39 cellular contexts compared by ENCODE assay signal in the genomic region with DNA sequence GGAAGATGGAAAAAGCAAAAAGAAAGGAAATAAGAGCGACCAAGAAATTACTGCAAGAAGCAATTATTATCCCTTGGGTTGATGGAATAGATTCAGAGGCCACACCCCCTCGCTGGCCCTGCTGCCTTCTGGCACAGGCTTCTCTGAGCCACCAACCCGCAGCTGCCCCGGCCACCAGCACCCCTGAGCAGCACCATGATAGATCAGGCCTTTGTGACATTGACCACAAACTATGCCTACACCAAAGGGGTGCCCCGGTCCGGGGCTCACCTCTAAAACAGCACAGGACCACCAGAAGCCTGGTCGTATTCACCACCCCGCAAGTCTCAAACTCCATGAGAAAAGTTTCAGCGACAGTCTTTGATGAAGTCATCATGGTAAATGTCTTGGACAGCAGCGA.
"Had no signal": no experiment of that assay in that cellular context is flagged by ENCODE, and none has a peak within 500 bp of the region (broad histone marks: within the 10 kb centered on the region; RNA-seq: fewer than 3 reads in every experiment).

No MANE protein-coding gene starts in this region.

- H3K4me1 Mint-ChIP-seq: activated B cell treated with CpG ODN at 0.5 μM for 24 hours; activated CD4-positive, alpha-beta T cell treated with anti-CD3 and anti-CD28 coated beads, Interleukin-2, amount 10 ng/mL, durations not matched to agents 24 days and 14 days; activated naive CD8-positive, alpha-beta T cell treated with anti-CD3 and anti-CD28 coated beads for 36 hours; activated T-helper 17 cell treated with anti-CD3 and anti-CD28 coated beads, Interleukin-2, amount 50 U/mL, for 72 hours; central memory CD8-positive, alpha-beta T cell had no signal

- H3K9me3 ChIP-seq: adrenal gland, body of pancreas, breast epithelium had no signal

- H3K27ac Mint-ChIP-seq: activated B cell treated with CpG ODN at 0.5 μM for 24 hours; activated CD4-positive, alpha-beta memory T cell treated with anti-CD3 and anti-CD28 coated beads for 36 hours; activated CD4-positive, alpha-beta T cell treated with anti-CD3 and anti-CD28 coated beads, Interleukin-2, amount 10 ng/mL, durations not matched to agents 24 days and 14 days; activated CD8-positive, alpha-beta T cell treated with anti-CD3 and anti-CD28 coated beads for 36 hours; activated naive CD4-positive, alpha-beta T cell treated with anti-CD3 and anti-CD28 coated beads for 36 hours; activated naive CD4-positive, alpha-beta T cell treated with anti-CD3 and anti-CD28 coated beads, Interleukin-2, amount 50 U/mL, for 72 hours; activated naive CD8-positive, alpha-beta T cell treated with anti-CD3 and anti-CD28 coated beads for 36 hours; activated T-cell treated with anti-CD3 and anti-CD28 coated beads, Interleukin-2, amount 50 U/mL, for 72 hours; activated T-helper 1 cell treated with anti-CD3 and anti-CD28 coated beads, Interleukin-12 subunit alpha, Interleukin-12 subunit beta, Interleukin-2, Interleukin-4 antibody, amounts not matched to agents 30 ng/mL and 10 ng/mL and 1 ng/mL, durations not matched to agents 14 hours and 24 hours and 36 hours; activated T-helper 17 cell treated with anti-CD3 and anti-CD28 coated beads, Interleukin-2, amount 50 U/mL, for 72 hours; T-helper 1 cell treated with Interleukin-12 subunit alpha and Interleukin-12 subunit beta and Interleukin-4 antibody, amounts not matched to agents 30 μg/mL and 1 μg/mL, for 36 hours; T-helper 2 cell treated with Interferon-gamma antibody and Interleukin-4, amounts not matched to agents 5 μg/mL and 100 μg/mL, for 36 hours had no signal

- H3K36me3 ChIP-seq: adrenal gland, brain microvascular endothelial cell, breast epithelium, cardiac muscle cell had no signal

- H3K4me1 ChIP-seq: adrenal gland, body of pancreas, breast epithelium had no signal

- ATAC-seq: activated CD8-positive, alpha-beta T cell treated with anti-CD3 and anti-CD28 coated beads for 36 hours; activated naive CD4-positive, alpha-beta T cell treated with anti-CD3 and anti-CD28 coated beads, Interleukin-2, amount 50 U/mL, for 72 hours; activated T-cell treated with anti-CD3 and anti-CD28 coated beads, Interleukin-2, amount 50 U/mL, for 4 hours; activated T-cell treated with anti-CD3 and anti-CD28 coated beads, Interleukin-2, amount 50 U/mL, for 72 hours; activated T-helper 17 cell treated with anti-CD3 and anti-CD28 coated beads, Interleukin-2, amount 50 U/mL, for 72 hours; body of pancreas had no signal

- H3K27ac ChIP-seq: adrenal gland, body of pancreas, brain microvascular endothelial cell, breast epithelium, cardiac muscle cell, VCaP had no signal

- H3K9me3 Mint-ChIP-seq: activated CD8-positive, alpha-beta T cell treated with anti-CD3 and anti-CD28 coated beads for 36 hours had no signal

- H3K4me3 Mint-ChIP-seq: activated B cell treated with CpG ODN at 0.5 μM for 24 hours; activated CD4-positive, alpha-beta memory T cell treated with anti-CD3 and anti-CD28 coated beads for 36 hours; activated CD4-positive, alpha-beta T cell treated with anti-CD3 and anti-CD28 coated beads, Interleukin-2, amount 10 ng/mL, durations not matched to agents 24 days and 14 days; activated CD8-positive, alpha-beta T cell treated with anti-CD3 and anti-CD28 coated beads for 36 hours; activated naive CD4-positive, alpha-beta T cell treated with anti-CD3 and anti-CD28 coated beads for 36 hours; activated naive CD8-positive, alpha-beta T cell treated with anti-CD3 and anti-CD28 coated beads for 36 hours; activated T-cell treated with anti-CD3 and anti-CD28 coated beads, Interleukin-2, amount 50 U/mL, for 4 hours; activated T-cell treated with anti-CD3 and anti-CD28 coated beads, Interleukin-2, amount 50 U/mL, for 72 hours; activated T-helper 1 cell treated with anti-CD3 and anti-CD28 coated beads, Interleukin-12 subunit alpha, Interleukin-12 subunit beta, Interleukin-2, Interleukin-4 antibody, amounts not matched to agents 30 ng/mL and 10 ng/mL and 1 ng/mL, durations not matched to agents 14 hours and 24 hours and 36 hours; activated T-helper 17 cell treated with anti-CD3 and anti-CD28 coated beads, Interleukin-2, amount 50 U/mL, for 72 hours; central memory CD8-positive, alpha-beta T cell; T-helper 1 cell treated with Interleukin-12 subunit alpha and Interleukin-12 subunit beta and Interleukin-4 antibody, amounts not matched to agents 30 μg/mL and 1 μg/mL, for 36 hours; T-helper 2 cell treated with Interferon-gamma antibody and Interleukin-4, amounts not matched to agents 5 μg/mL and 100 μg/mL, for 36 hours had no signal

- H3K36me3 Mint-ChIP-seq: activated CD4-positive, alpha-beta memory T cell treated with anti-CD3 and anti-CD28 coated beads for 36 hours; activated naive CD8-positive, alpha-beta T cell treated with anti-CD3 and anti-CD28 coated beads for 36 hours had no signal

- H3K4me3 ChIP-seq: adrenal gland, body of pancreas, breast epithelium, cardiac muscle cell had no signal

- FAIRE-seq: astrocyte, TTC549 had no signal

- H3K27me3 ChIP-seq: adrenal gland, body of pancreas, brain microvascular endothelial cell, breast epithelium, cardiac muscle cell had no signal

- DNase-seq: activated B cell treated with CpG ODN at 0.5 μM for 24 hours; activated CD4-positive, alpha-beta memory T cell treated with anti-CD3 and anti-CD28 coated beads for 36 hours; activated CD4-positive, alpha-beta T cell treated with anti-CD3 and anti-CD28 coated beads for 4 hours; activated CD4-positive, alpha-beta T cell treated with anti-CD3 and anti-CD28 coated beads, Interleukin-2, amount 10 ng/mL, durations not matched to agents 24 days and 14 days; activated CD4-positive, alpha-beta T cell treated with anti-CD3 and anti-CD28 coated beads, Interleukin-2, amount 50 U/mL, for 1 hour; activated CD4-positive, alpha-beta T cell treated with anti-CD3 and anti-CD28 coated beads, Interleukin-2, amount 50 U/mL, for 4 hours; activated CD4-positive, CD25-positive, alpha-beta regulatory T cell treated with anti-CD3 and anti-CD28 coated beads, Interleukin-2, amount 50 U/mL, for 72 hours; activated CD8-positive, alpha-beta memory T cell treated with anti-CD3 and anti-CD28 coated beads, Interleukin-2, amount 50 U/mL, for 4 hours; activated CD8-positive, alpha-beta T cell treated with anti-CD3 and anti-CD28 coated beads for 36 hours; activated effector memory CD4-positive, alpha-beta T cell treated with anti-CD3 and anti-CD28 coated beads, Interleukin-2, amount 50 U/mL, for 16 hours; activated gamma-delta T cell treated with Interleukin-2 at 50 U/mL for 16 hours; activated naive CD4-positive, alpha-beta T cell; activated naive CD4-positive, alpha-beta T cell treated with anti-CD3 and anti-CD28 coated beads for 36 hours; activated naive CD4-positive, alpha-beta T cell treated with anti-CD3 and anti-CD28 coated beads, Interleukin-2, amount 50 U/mL, for 16 hours; activated naive CD8-positive, alpha-beta T cell treated with anti-CD3 and anti-CD28 coated beads for 36 hours; activated T-cell treated with anti-CD3 and anti-CD28 coated beads for 4 hours; activated T-cell treated with anti-CD3 and anti-CD28 coated beads, Interleukin-2, amount 50 U/mL, for 1 hour; activated T-cell treated with anti-CD3 and anti-CD28 coated beads, Interleukin-2, amount 50 U/mL, for 4 hours; activated T-cell treated with anti-CD3 and anti-CD28 coated beads, Interleukin-2, amount 50 U/mL, for 72 hours; adrenal gland; amniotic stem cell; body of pancreas; brain microvascular endothelial cell; caudate nucleus; cerebellar nuclear complex; T-helper 1 cell; T-helper 2 cell; T-helper 9 cell had no signal
